In genomic region chr12:132540436-132540835, GRCh38 we compare ENCODE assay signal across 26 cellular contexts.
"Had no signal": no experiment of that assay in that cellular context is flagged by ENCODE, and none has a peak within 500 bp of the region (broad histone marks: within the 10 kb centered on the region; RNA-seq: fewer than 3 reads in every experiment).

No MANE protein-coding gene starts in this region.

- H3K36me3 ChIP-seq: ovary, right lobe of liver, transverse colon, upper lobe of right lung, uterus had no signal

- H3K4me3 ChIP-seq: ovary, psoas muscle, right lobe of liver, sigmoid colon, suprapubic skin, testis, tibial artery, transverse colon, upper lobe of right lung, uterus had no signal

- H3K9ac ChIP-seq: parathyroid adenoma had no signal

- H3K27me3 ChIP-seq: ovary, right lobe of liver, sigmoid colon, suprapubic skin, testis, tibial artery, transverse colon, upper lobe of right lung, uterus had no signal

- ATAC-seq: naive thymus-derived CD8-positive, alpha-beta T cell; natural killer cell treated with Interleukin-12 subunit alpha and Interleukin-12 subunit beta and Interleukin-15 and Interleukin-18, amount 100 ng/mL, for 72 hours; psoas muscle; right lobe of liver; stimulated activated effector memory CD8-positive, alpha-beta T cell treated with anti-CD3 and anti-CD28 coated beads, Interleukin-12 subunit alpha, Interleukin-12 subunit beta, amount 100 ng/mL, for 72 hours; stimulated activated naive CD8-positive, alpha-beta T cell treated with anti-CD3 and anti-CD28 coated beads, Interleukin-15, Interleukin-2, amounts not matched to agents 100 U/mL and 50 U/mL, for 24 hours; upper lobe of right lung had no signal

- H3K9me3 ChIP-seq: ovary, psoas muscle, right lobe of liver, sigmoid colon, suprapubic skin, testis, tibial artery, transverse colon, upper lobe of right lung, uterus had no signal

- H2AFZ ChIP-seq: parathyroid adenoma had no signal

- H3K27ac ChIP-seq: ovary, parathyroid adenoma, psoas muscle, right lobe of liver, sigmoid colon, suprapubic skin, testis, tibial artery, transverse colon, upper lobe of right lung, uterus had no signal

- DNase-seq: naive thymus-derived CD8-positive, alpha-beta T cell; nephron progenitor cell; occipital lobe; ovary; posterior cingulate gyrus; psoas muscle; right cardiac atrium; right lobe of liver; sigmoid colon; small intestine; stimulated activated CD4-positive, alpha-beta T cell treated with anti-CD3 and anti-CD28 coated beads, Interleukin-15, amount 100 ng/mL, for 24 hours; stimulated activated CD4-positive, alpha-beta T cell treated with anti-CD3 and anti-CD28 coated beads, Interleukin-2, amount 100 ng/mL, for 24 hours; stimulated activated CD4-positive, alpha-beta T cell treated with anti-CD3 and anti-CD28 coated beads, Interleukin-2, amount 100 ng/mL, for 48 hours; stimulated activated CD4-positive, alpha-beta T cell treated with anti-CD3 and anti-CD28 coated beads, Interleukin-4, amount 100 ng/mL, for 24 hours; stimulated activated naive CD4-positive, alpha-beta T cell; stimulated activated naive CD8-positive, alpha-beta T cell treated with anti-CD3 and anti-CD28 coated beads, Interleukin-15, amount 100 ng/mL, for 72 hours; stimulated activated naive CD8-positive, alpha-beta T cell treated with anti-CD3 and anti-CD28 coated beads, Interleukin-15, Interleukin-2, amounts not matched to agents 100 U/mL and 50 U/mL, for 24 hours; testis; tibial artery; transverse colon; upper lobe of right lung; uterus had no signal

- H3K4me1 ChIP-seq: parathyroid adenoma, psoas muscle, right lobe of liver, sigmoid colon, suprapubic skin, testis, tibial artery, transverse colon, upper lobe of right lung, uterus had no signal
